1 cellular context compared by ENCODE assay signal in genomic region chr4:147194107-147194506, GRCh38.
TF ChIP-seq lines count a peak whose summit lies in the region.

No MANE protein-coding gene starts in this region.

TF ChIP-seq in IMR-90, 13 proteins besides CTCF, POLR2A, EP300 and RAD21:
- TF ChIP-seq NFE2L2 (IDR thresholded peaks at IDR 0.05; ENCODE audit: low read depth, low read length) (no peak), CHD1 (IDR thresholded peaks at IDR 0.05; ENCODE audit: low read depth, low read length) (no peak), MAFK (IDR thresholded peaks at IDR 0.05; ENCODE audit: low read depth, low read length) (no peak), BHLHE40 (IDR thresholded peaks at IDR 0.05; ENCODE audit: low read depth, low read length) (no peak), MAZ (IDR thresholded peaks at IDR 0.05; ENCODE audit: borderline replicate concordance, low read depth, low read length) (no peak), RCOR1 (IDR thresholded peaks at IDR 0.05; ENCODE audit: insufficient replicate concordance, low read length) (no peak), RFX5 (IDR thresholded peaks at IDR 0.05; ENCODE audit: low read depth, low read length) (no peak), SMC3 (IDR thresholded peaks at IDR 0.05; ENCODE audit: low read depth, low read length) (no peak), FOS (IDR thresholded peaks at IDR 0.05; ENCODE audit: low read depth, low read length) (no peak), USF2 (IDR thresholded peaks at IDR 0.05; ENCODE audit: low read depth, low read length) (no peak), CEBPB (IDR thresholded peaks at IDR 0.05; ENCODE audit: low read depth, low read length) (no peak), MXI1 (IDR thresholded peaks at IDR 0.05; ENCODE audit: borderline replicate concordance, low read depth, low read length) (no peak)
- TF ChIP-seq, protein P1, sequence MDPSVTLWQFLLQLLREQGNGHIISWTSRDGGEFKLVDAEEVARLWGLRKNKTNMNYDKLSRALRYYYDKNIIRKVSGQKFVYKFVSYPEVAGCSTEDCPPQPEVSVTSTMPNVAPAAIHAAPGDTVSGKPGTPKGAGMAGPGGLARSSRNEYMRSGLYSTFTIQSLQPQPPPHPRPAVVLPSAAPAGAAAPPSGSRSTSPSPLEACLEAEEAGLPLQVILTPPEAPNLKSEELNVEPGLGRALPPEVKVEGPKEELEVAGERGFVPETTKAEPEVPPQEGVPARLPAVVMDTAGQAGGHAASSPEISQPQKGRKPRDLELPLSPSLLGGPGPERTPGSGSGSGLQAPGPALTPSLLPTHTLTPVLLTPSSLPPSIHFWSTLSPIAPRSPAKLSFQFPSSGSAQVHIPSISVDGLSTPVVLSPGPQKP (IDR thresholded peaks at IDR 0.05; ENCODE audit: borderline replicate concordance, low read depth, low read length), result no peak
TF ChIP-seq in IMR-90: peak in this region for 0.
